16 cellular contexts compared by ENCODE assay signal in the genomic region with DNA sequence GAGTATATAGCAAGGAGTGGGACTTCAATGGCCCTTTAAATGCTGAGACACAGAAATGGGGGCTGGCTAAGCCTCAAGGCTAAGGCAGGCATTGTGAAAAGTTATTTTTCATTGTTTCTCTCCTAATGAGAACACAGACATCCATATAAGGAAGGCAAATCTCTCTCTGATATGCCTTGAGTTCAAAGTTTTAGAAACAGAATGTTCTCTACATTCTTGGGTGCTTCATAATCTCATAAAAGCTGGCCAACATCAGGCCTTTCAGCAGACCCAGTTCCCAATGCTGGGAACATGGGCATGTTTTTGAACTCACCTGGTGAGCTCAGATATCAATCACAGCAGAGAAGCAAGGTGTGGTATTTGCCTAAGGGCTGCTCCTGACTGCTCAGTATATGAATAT. TPM values are rescaled to one million over a fixed set of nuclear protein-coding genes. Genes with fewer than 3 reads are reported as not detected.
DNase-seq lines count a peak whose midpoint lies in the region; ATAC-seq and TF ChIP-seq lines count a peak whose summit lies in the region.
"Had no signal": no experiment of that assay in that cellular context is flagged by ENCODE, and none has a peak within 500 bp of the region (broad histone marks: within the 10 kb centered on the region; RNA-seq: fewer than 3 reads in every experiment).

No MANE protein-coding gene starts in this region.

- ATAC-seq in right cardiac atrium (peak in 1 of 2 donors; percentile 66), Right ventricle myocardium inferior (no peak)
- no peak for ATAC-seq in stimulated activated naive CD8-positive, alpha-beta T cell treated with anti-CD3 and anti-CD28 coated beads, Interleukin-15, Interleukin-2, amounts not matched to agents 100 U/mL and 50 U/mL, for 24 hours
- ATAC-seq: activated T-cell treated with anti-CD3 and anti-CD28 coated beads, Interleukin-2, amount 50 U/mL, for 4 hours had no signal

- H3K4me3 ChIP-seq in right cardiac atrium (ENCODE audit: low read length) (no peak overlapping the region), sigmoid colon (no peak overlapping the region), vagina (no peak overlapping the region)

- H3K27ac ChIP-seq in right cardiac atrium (ENCODE audit: low read length) (peak overlapping the region; percentile 68), sigmoid colon (peak overlapping the region; percentile 39 to 65 (median 46)), vagina (peak overlapping the region; percentile 78)
- H3K27ac ChIP-seq: 22Rv1 had no signal

- H3K36me3 ChIP-seq in sigmoid colon (no peaks in the 10 kb centered on the region), vagina (no peaks in the 10 kb centered on the region)

- no peak for TF ChIP-seq EP300 in sigmoid colon (IDR thresholded peaks at IDR 0.05)

- H3K4me1 ChIP-seq in right cardiac atrium (ENCODE audit: control insufficient read depth, insufficient read depth, low read length) (peaks cover 2% of the 10 kb centered on the region), sigmoid colon (no peaks in the 10 kb centered on the region), vagina (peaks cover 14% of the 10 kb centered on the region)

- intact Hi-C loops in right cardiac atrium (cut with DNase I) (loop anchor here in 3 of 4 donors (10.0 kb wide), 3 partner anchors 146 to 286 kb away; partner anchors contain the start of gene MORF4L2 (in 1 of the 3)), Right ventricle myocardium inferior (cut with DNase I) (loop anchor here (10.0 kb wide), 2 partner anchors 86 to 236 kb away; partner anchors contain the start of genes PLP1 and TCEAL1), sigmoid colon (cut with DNase I) (no loop called here), vagina (cut with DNase I) (loop anchor here (5.0 kb wide), 2 partner anchors 89 to 149 kb away; partner anchors contain the start of genes MORF4L2 and TCEAL1)

- no peak for TF ChIP-seq CTCF in sigmoid colon (IDR thresholded peaks at IDR 0.05)
- no peak for TF ChIP-seq CTCF in vagina (IDR thresholded peaks at IDR 0.05)

- no peaks in the 10 kb centered on the region for H3K9me3 ChIP-seq in right cardiac atrium (ENCODE audit: control insufficient read depth, low read length)
- H3K9me3 ChIP-seq in sigmoid colon = no peaks in the 10 kb centered on the region
- no peaks in the 10 kb centered on the region for H3K9me3 ChIP-seq in vagina

- H3K27me3 ChIP-seq in right cardiac atrium (ENCODE audit: control insufficient read depth, insufficient read depth) (no peaks in the 10 kb centered on the region), sigmoid colon (no peaks in the 10 kb centered on the region), vagina (no peaks in the 10 kb centered on the region)

- DNase-seq in right cardiac atrium = no peak
- DNase-seq in Right ventricle myocardium inferior (ENCODE audit: missing footprints) = no peak
- peak; percentile 3 for DNase-seq in fibroblast of gingiva (ENCODE audit: low read depth)
- no peak for DNase-seq in sigmoid colon
- no peak for DNase-seq in vagina (ENCODE audit: extremely low spot score in 2 of 2)
- DNase-seq in NCI-H82 (lab: John Stamatoyannopoulos, UW) = no peak
- DNase-seq in stimulated activated naive CD8-positive, alpha-beta T cell treated with anti-CD3 and anti-CD28 coated beads, Interleukin-15, Interleukin-2, amounts not matched to agents 100 U/mL and 50 U/mL, for 24 hours = no peak
- DNase-seq in NCI-H2107 (lab: John Stamatoyannopoulos, UW) = no peak
- DNase-seq: activated CD4-positive, alpha-beta T cell treated with anti-CD3 and anti-CD28 coated beads, Interleukin-2, amount 50 U/mL, for 48 hours; activated naive CD8-positive, alpha-beta T cell treated with anti-CD3 and anti-CD28 coated beads for 36 hours; activated T-cell treated with anti-CD3 and anti-CD28 coated beads, Interleukin-2, amount 50 U/mL, for 4 hours; C1 segment of cervical spinal cord; DMS153; head of caudate nucleus; MV-4-11 had no signal

- TF ChIP-seq POLR2A in sigmoid colon (IDR thresholded peaks at IDR 0.05) = no peak
- no peak for TF ChIP-seq POLR2A in vagina (IDR thresholded peaks at IDR 0.05)

RNA-seq across cellular contexts. Expression of gene RAB40A, which starts 19.4 kb away (rescaled TPM):
- total RNA-seq in right cardiac atrium (under 1 TPM; 0.31 to 0.49 (median 0.40) TPM), Right ventricle myocardium inferior (not detected), sigmoid colon (1 to 10 TPM in 1 of 4 donors, under 1 TPM in 3; 0.66 to 1.7 (median 0.83) TPM), vagina (0.98 TPM)
- polyA plus RNA-seq in right cardiac atrium (0.23 TPM), sigmoid colon (under 1 TPM in 1 of 3 donors, not detected in 2; 0.12 TPM)

RNA-seq across cellular contexts. Expression of gene TCEAL4, which starts 46.6 kb away (rescaled TPM):
- total RNA-seq in right cardiac atrium (100 to 1,000 TPM in 2 of 4 donors, 10 to 100 TPM in 2; 85.3 to 128 (median 96.2) TPM), Right ventricle myocardium inferior (64.3 TPM), sigmoid colon (100 to 1,000 TPM; 127 to 366 (median 178) TPM), vagina (140 TPM)
- polyA plus RNA-seq in right cardiac atrium (276 TPM), sigmoid colon (100 to 1,000 TPM in 1 of 3 donors, 10 to 100 TPM in 2; 54.8 to 117 (median 62.1) TPM)
